ENCODE assay signal across 8 cellular contexts in genomic region chr10:72307711-72308110, GRCh38. TPM values are rescaled to one million over a fixed set of nuclear protein-coding genes. Genes with fewer than 3 reads are reported as not detected.
DNase-seq lines count a peak whose midpoint lies in the region; ATAC-seq and TF ChIP-seq lines count a peak whose summit lies in the region.
"Not testable (repeated sequence)": the region's sequence is repeated elsewhere in the genome, so short reads cannot be mapped to it uniquely, and the experiment has no call there.

No MANE protein-coding gene starts in this region.

- H3K9ac ChIP-seq in DND-41 (ENCODE audit: low read depth, low read length): not testable (repeated sequence)

- intact Hi-C loops in left ventricle myocardium inferior (cut with micrococcal nuclease); naive thymus-derived CD4-positive, alpha-beta T cell (cut with micrococcal nuclease); vagina (cut with DNase I): not testable (repeated sequence)

- not testable (repeated sequence) for H3K4me3 Mint-ChIP-seq in activated CD8-positive, alpha-beta T cell treated with anti-CD3 and anti-CD28 coated beads, Interleukin-2, amount 10 ng/mL, durations not matched to agents 7 days and 5 days; activated naive CD8-positive, alpha-beta T cell treated with anti-CD3 and anti-CD28 coated beads, Interleukin-2, amount 50 U/mL, for 24 hours; stimulated activated effector memory CD8-positive, alpha-beta T cell treated with anti-CD3 and anti-CD28 coated beads, Interleukin-12 subunit alpha, Interleukin-12 subunit beta, amount 100 ng/mL, for 72 hours
- H3K4me3 Mint-ChIP-seq in naive thymus-derived CD4-positive, alpha-beta T cell: peak overlapping the region in 2 of 10 donors; percentile 48 to 57

- not testable (repeated sequence) for H3K27me3 Mint-ChIP-seq in activated CD8-positive, alpha-beta T cell treated with anti-CD3 and anti-CD28 coated beads, Interleukin-2, amount 10 ng/mL, durations not matched to agents 7 days and 5 days (ENCODE audit: low read depth); activated naive CD8-positive, alpha-beta T cell treated with anti-CD3 and anti-CD28 coated beads, Interleukin-2, amount 50 U/mL, for 24 hours; naive thymus-derived CD4-positive, alpha-beta T cell

- not testable (repeated sequence) for H3K4me2 ChIP-seq in DND-41 (ENCODE audit: insufficient read depth, low read length)

- not testable (repeated sequence) for H3K36me3 Mint-ChIP-seq in activated CD8-positive, alpha-beta T cell treated with anti-CD3 and anti-CD28 coated beads, Interleukin-2, amount 10 ng/mL, durations not matched to agents 7 days and 5 days (ENCODE audit: low read depth); activated naive CD8-positive, alpha-beta T cell treated with anti-CD3 and anti-CD28 coated beads, Interleukin-2, amount 50 U/mL, for 24 hours (ENCODE audit: low read depth); naive thymus-derived CD4-positive, alpha-beta T cell
- H3K36me3 Mint-ChIP-seq in stimulated activated effector memory CD8-positive, alpha-beta T cell treated with anti-CD3 and anti-CD28 coated beads, Interleukin-12 subunit alpha, Interleukin-12 subunit beta, amount 100 ng/mL, for 72 hours: peaks cover 12% of the 10 kb centered on the region

- H3K79me2 ChIP-seq in DND-41 (ENCODE audit: insufficient read depth, low read length): not testable (repeated sequence)

- CTCF ChIA-PET in RWPE1 (lab: Yijun Ruan, JAX): interaction anchor here (1.0 kb wide), 1 partner anchor 8 kb away, joined by 3 read pairs; no protein-coding TSS in a partner anchor
- CTCF ChIA-PET in activated CD8-positive, alpha-beta T cell treated with anti-CD3 and anti-CD28 coated beads, Interleukin-2, amount 10 ng/mL, durations not matched to agents 7 days and 5 days (lab: Charles Lee): interaction anchor here (0.8 to 2.1 kb wide), 10 partner anchors 10 to 60 kb away, joined by 3 to 11 read pairs (median 4); no protein-coding TSS in a partner anchor
- CTCF ChIA-PET in naive thymus-derived CD4-positive, alpha-beta T cell (lab: Charles Lee): interaction anchor here (0.8 to 2.1 kb wide), 4 partner anchors 9 to 33 kb away, joined by 3 to 7 read pairs (median 4); no protein-coding TSS in a partner anchor

- not testable (repeated sequence) for H4K20me1 ChIP-seq in DND-41 (ENCODE audit: insufficient read depth, low read length)

- not testable (repeated sequence) for H2AFZ ChIP-seq in DND-41 (ENCODE audit: low read depth, low read length)

- peaks cover 73% of the 10 kb centered on the region for H3K4me1 ChIP-seq in DND-41 (ENCODE audit: insufficient read depth, low read length)
- peaks cover 64% of the 10 kb centered on the region for H3K4me1 ChIP-seq in left ventricle myocardium inferior
- peaks cover 0 to 67% of the 10 kb centered on the region in 2 donors for H3K4me1 ChIP-seq in naive thymus-derived CD4-positive, alpha-beta T cell (ENCODE audit: control insufficient read depth in 2 of 2, insufficient read depth in 2 of 2, low read length in 2 of 2)
- peaks cover 32% of the 10 kb centered on the region for H3K4me1 ChIP-seq in vagina

- not testable (repeated sequence) for DNase-seq in DND-41; RWPE1 (ENCODE audit: low spot score); activated CD8-positive, alpha-beta T cell treated with anti-CD3 and anti-CD28 coated beads, Interleukin-2, amount 10 ng/mL, durations not matched to agents 7 days and 5 days; activated naive CD8-positive, alpha-beta T cell treated with anti-CD3 and anti-CD28 coated beads, Interleukin-2, amount 50 U/mL, for 24 hours; left ventricle myocardium inferior; naive thymus-derived CD4-positive, alpha-beta T cell; stimulated activated effector memory CD8-positive, alpha-beta T cell treated with anti-CD3 and anti-CD28 coated beads, Interleukin-12 subunit alpha, Interleukin-12 subunit beta, amount 100 ng/mL, for 72 hours (ENCODE audit: low spot score in 2 of 2); vagina (ENCODE audit: extremely low spot score in 2 of 2)

- not testable (repeated sequence) for TF ChIP-seq POLR2A in vagina (IDR thresholded peaks at IDR 0.05)

- not testable (repeated sequence) for H3K27me3 ChIP-seq in DND-41 (ENCODE audit: insufficient read depth, low read length, poor library complexity); left ventricle myocardium inferior (ENCODE audit: low read depth); naive thymus-derived CD4-positive, alpha-beta T cell (ENCODE audit: control insufficient read depth in 2 of 2, insufficient read depth in 2 of 2, low read length in 2 of 2); vagina

- TF ChIP-seq CTCF in DND-41 (IDR thresholded peaks at IDR 0.05; ENCODE audit: borderline replicate concordance, extremely low read depth, low read length, poor library complexity, severe bottlenecking); RWPE1 (conservative IDR thresholded peaks at IDR 0.05; ENCODE audit: low read depth); left ventricle myocardium inferior (IDR thresholded peaks at IDR 0.05; ENCODE audit: borderline replicate concordance); vagina (IDR thresholded peaks at IDR 0.05): not testable (repeated sequence)

- H3K27ac ChIP-seq in DND-41 (ENCODE audit: low read length): peak overlapping the region; percentile 57; the same call in 1 of the 2 replicates
- H3K27ac ChIP-seq in RWPE1: peak overlapping the region; percentile 77
- H3K27ac ChIP-seq in left ventricle myocardium inferior (replicated peaks): peak overlapping the region; percentile 80
- peak overlapping the region; percentile 44 for H3K27ac ChIP-seq in naive thymus-derived CD4-positive, alpha-beta T cell (ENCODE audit: low read depth, low read length)
- peak overlapping the region; percentile 64 for H3K27ac ChIP-seq in vagina

- not testable (repeated sequence) for H3K9me3 Mint-ChIP-seq in activated CD8-positive, alpha-beta T cell treated with anti-CD3 and anti-CD28 coated beads, Interleukin-2, amount 10 ng/mL, durations not matched to agents 7 days and 5 days (ENCODE audit: insufficient read depth); activated naive CD8-positive, alpha-beta T cell treated with anti-CD3 and anti-CD28 coated beads, Interleukin-2, amount 50 U/mL, for 24 hours; naive thymus-derived CD4-positive, alpha-beta T cell; stimulated activated effector memory CD8-positive, alpha-beta T cell treated with anti-CD3 and anti-CD28 coated beads, Interleukin-12 subunit alpha, Interleukin-12 subunit beta, amount 100 ng/mL, for 72 hours

- H3K36me3 ChIP-seq in DND-41 (ENCODE audit: insufficient read depth, low read length); left ventricle myocardium inferior; naive thymus-derived CD4-positive, alpha-beta T cell (ENCODE audit: control insufficient read depth in 2 of 3, insufficient read depth in 3 of 3, low read length in 3 of 3); vagina: not testable (repeated sequence)

- H3K27ac Mint-ChIP-seq in activated CD8-positive, alpha-beta T cell treated with anti-CD3 and anti-CD28 coated beads, Interleukin-2, amount 10 ng/mL, durations not matched to agents 7 days and 5 days: peak overlapping the region; percentile 80
- peak overlapping the region; percentile 89 for H3K27ac Mint-ChIP-seq in activated naive CD8-positive, alpha-beta T cell treated with anti-CD3 and anti-CD28 coated beads, Interleukin-2, amount 50 U/mL, for 24 hours
- H3K27ac Mint-ChIP-seq in naive thymus-derived CD4-positive, alpha-beta T cell: peak overlapping the region in 8 of 9 donors; percentile 64 to 89 (median 80)
- peak overlapping the region; percentile 90 for H3K27ac Mint-ChIP-seq in stimulated activated effector memory CD8-positive, alpha-beta T cell treated with anti-CD3 and anti-CD28 coated beads, Interleukin-12 subunit alpha, Interleukin-12 subunit beta, amount 100 ng/mL, for 72 hours

- not testable (repeated sequence) for ATAC-seq in DND-41 (ENCODE audit: insufficient read depth, low read depth); activated CD8-positive, alpha-beta T cell treated with anti-CD3 and anti-CD28 coated beads, Interleukin-2, amount 10 ng/mL, durations not matched to agents 7 days and 5 days; activated naive CD8-positive, alpha-beta T cell treated with anti-CD3 and anti-CD28 coated beads, Interleukin-2, amount 50 U/mL, for 24 hours; naive thymus-derived CD4-positive, alpha-beta T cell; stimulated activated effector memory CD8-positive, alpha-beta T cell treated with anti-CD3 and anti-CD28 coated beads, Interleukin-12 subunit alpha, Interleukin-12 subunit beta, amount 100 ng/mL, for 72 hours

- H3K4me1 Mint-ChIP-seq in activated CD8-positive, alpha-beta T cell treated with anti-CD3 and anti-CD28 coated beads, Interleukin-2, amount 10 ng/mL, durations not matched to agents 7 days and 5 days (ENCODE audit: low read depth): peaks cover 78% of the 10 kb centered on the region
- H3K4me1 Mint-ChIP-seq in activated naive CD8-positive, alpha-beta T cell treated with anti-CD3 and anti-CD28 coated beads, Interleukin-2, amount 50 U/mL, for 24 hours: peaks cover 81% of the 10 kb centered on the region
- H3K4me1 Mint-ChIP-seq in naive thymus-derived CD4-positive, alpha-beta T cell: peaks cover 43 to 91% (median 75%) of the 10 kb centered on the region in 7 donors
- peaks cover 61% of the 10 kb centered on the region for H3K4me1 Mint-ChIP-seq in stimulated activated effector memory CD8-positive, alpha-beta T cell treated with anti-CD3 and anti-CD28 coated beads, Interleukin-12 subunit alpha, Interleukin-12 subunit beta, amount 100 ng/mL, for 72 hours

- not testable (repeated sequence) for H3K4me3 ChIP-seq in DND-41 (ENCODE audit: low read depth in 1 of 2, low read length in 2 of 2); left ventricle myocardium inferior; naive thymus-derived CD4-positive, alpha-beta T cell (ENCODE audit: low read length); vagina

- POLR2A ChIA-PET in RWPE1 (lab: Yijun Ruan, JAX; ENCODE audit: low non-redundant PET): interaction anchor here (0.6 to 1.1 kb wide), 3 partner anchors 10 to 15 kb away, joined by 3 to 5 read pairs (median 3); no protein-coding TSS in a partner anchor
- POLR2A ChIA-PET in activated CD8-positive, alpha-beta T cell treated with anti-CD3 and anti-CD28 coated beads, Interleukin-2, amount 10 ng/mL, durations not matched to agents 7 days and 5 days (lab: Charles Lee): interaction anchor here (0.9 to 3.3 kb wide), 6 partner anchors 10 to 47 kb away, joined by 3 to 32 read pairs (median 5); no protein-coding TSS in a partner anchor
- POLR2A ChIA-PET in naive thymus-derived CD4-positive, alpha-beta T cell (lab: Charles Lee): interaction anchor here (1.0 to 10.6 kb wide), 7 partner anchors 10 to 47 kb away, joined by 3 to 172 read pairs (median 8); partner anchors contain the start of gene DDIT4

- not testable (repeated sequence) for H3K9me3 ChIP-seq in DND-41 (ENCODE audit: insufficient read depth, low read length, severe bottlenecking); left ventricle myocardium inferior (replicated peaks); naive thymus-derived CD4-positive, alpha-beta T cell (ENCODE audit: control insufficient read depth in 2 of 3, low read length in 3 of 3); vagina

RNA-seq across cellular contexts. Expression of gene DDIT4, which starts 34.0 kb away (rescaled TPM):
- 100 to 1,000 TPM; 382 to 384 TPM for total RNA-seq in activated CD8-positive, alpha-beta T cell treated with anti-CD3 and anti-CD28 coated beads, Interleukin-2, amount 10 ng/mL, durations not matched to agents 7 days and 5 days
- total RNA-seq in left ventricle myocardium inferior (66.3 TPM), vagina (1,063 TPM)
- 100 to 1,000 TPM in 3 of 5 experiments, 10 to 100 TPM in 2; 25.4 to 335 (median 135) TPM for total RNA-seq in naive thymus-derived CD4-positive, alpha-beta T cell
- 100 to 1,000 TPM in 1 of 2 donors, 10 to 100 TPM in 1; 80.4 to 219 TPM for polyA plus RNA-seq in naive thymus-derived CD4-positive, alpha-beta T cell

RNA-seq across cellular contexts. Expression of gene DNAJB12, which starts 47.0 kb away (rescaled TPM):
- 10 to 100 TPM; 26.4 to 29.7 TPM for total RNA-seq in activated CD8-positive, alpha-beta T cell treated with anti-CD3 and anti-CD28 coated beads, Interleukin-2, amount 10 ng/mL, durations not matched to agents 7 days and 5 days
- total RNA-seq in left ventricle myocardium inferior (25.6 TPM), vagina (29.7 TPM)
- total RNA-seq in naive thymus-derived CD4-positive, alpha-beta T cell: 10 to 100 TPM; 24.6 to 40.5 (median 36.2) TPM
- polyA plus RNA-seq in naive thymus-derived CD4-positive, alpha-beta T cell: 10 to 100 TPM; 17.6 to 27.6 TPM
